In the genomic region with DNA sequence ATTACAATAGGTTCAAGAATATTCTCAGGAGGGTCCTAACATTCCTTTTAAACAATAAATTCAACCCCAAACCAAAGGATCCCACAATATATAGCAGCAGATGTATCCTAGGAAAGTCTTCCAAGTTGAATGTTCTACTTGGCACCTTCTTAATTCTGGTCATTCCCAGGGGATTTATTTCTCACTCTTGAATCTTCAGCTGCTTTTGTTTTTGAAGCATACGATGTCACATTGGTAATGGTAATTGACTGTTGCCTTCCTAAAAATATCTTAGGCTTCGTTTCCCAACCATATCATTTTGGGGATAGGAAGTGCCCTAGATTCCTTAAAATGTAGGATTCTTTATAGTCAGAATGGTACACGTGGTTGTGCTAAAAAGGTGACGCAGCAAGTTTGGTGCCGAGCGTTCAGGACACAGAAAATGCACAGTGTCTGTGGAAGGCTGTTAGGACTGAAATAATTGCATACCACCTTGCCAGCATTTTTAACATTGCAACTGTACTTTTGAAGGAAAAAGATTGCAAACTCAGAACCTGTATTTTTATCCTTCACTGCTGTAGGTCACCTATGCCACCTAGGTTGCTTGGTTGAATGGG, we compare ENCODE assay signal across 18 cellular contexts.
"Had no signal": no experiment of that assay in that cellular context is flagged by ENCODE, and none has a peak within 500 bp of the region (broad histone marks: within the 10 kb centered on the region; RNA-seq: fewer than 3 reads in every experiment).

No MANE protein-coding gene starts in this region.

- H2AFZ ChIP-seq: neural progenitor cell had no signal

- H3K27me3 ChIP-seq: colonic mucosa, heart left ventricle, neural progenitor cell, pancreas had no signal

- H3K4me2 ChIP-seq: neural progenitor cell had no signal

- H3K27ac ChIP-seq: colonic mucosa, neural progenitor cell, pancreas had no signal

- H3K36me3 ChIP-seq: colonic mucosa, heart left ventricle, neural progenitor cell, pancreas had no signal

- ATAC-seq: activated CD8-positive, alpha-beta T cell treated with anti-CD3 and anti-CD28 coated beads, Interleukin-2, amount 10 ng/mL, durations not matched to agents 7 days and 5 days; stimulated activated effector memory CD8-positive, alpha-beta T cell treated with anti-CD3 and anti-CD28 coated beads, Interleukin-12 subunit alpha, Interleukin-12 subunit beta, amount 100 ng/mL, for 72 hours had no signal

- H3K27ac Mint-ChIP-seq: activated CD8-positive, alpha-beta T cell treated with anti-CD3 and anti-CD28 coated beads, Interleukin-2, amount 10 ng/mL, durations not matched to agents 7 days and 5 days; mesothelial cell of epicardium; neural progenitor cell; stimulated activated effector memory CD8-positive, alpha-beta T cell treated with anti-CD3 and anti-CD28 coated beads, Interleukin-12 subunit alpha, Interleukin-12 subunit beta, amount 100 ng/mL, for 72 hours; type B pancreatic cell had no signal

- H3K4me1 ChIP-seq: colonic mucosa, neural progenitor cell had no signal

- H3K4me3 ChIP-seq: colonic mucosa, neural progenitor cell, pancreas had no signal

- DNase-seq: activated CD4-positive, alpha-beta T cell treated with anti-CD3 and anti-CD28 coated beads for 48 hours; activated CD8-positive, alpha-beta memory T cell treated with anti-CD3 and anti-CD28 coated beads, Interleukin-2, amount 50 U/mL, for 48 hours; activated CD8-positive, alpha-beta T cell treated with anti-CD3 and anti-CD28 coated beads, Interleukin-2, amount 10 ng/mL, durations not matched to agents 7 days and 5 days; activated naive CD4-positive, alpha-beta T cell; colonic mucosa; effector CD4-positive, alpha-beta T cell; foreskin melanocyte; heart left ventricle; pancreas; small intestine; T-helper 1 cell had no signal

- H3K9me3 Mint-ChIP-seq: mesothelial cell of epicardium; stimulated activated effector memory CD8-positive, alpha-beta T cell treated with anti-CD3 and anti-CD28 coated beads, Interleukin-12 subunit alpha, Interleukin-12 subunit beta, amount 100 ng/mL, for 72 hours had no signal

- H3K9me3 ChIP-seq: colonic mucosa, heart left ventricle, pancreas had no signal

- FAIRE-seq: astrocyte, endothelial cell of umbilical vein, keratinocyte, pancreas, small intestine had no signal

- H3K4me3 Mint-ChIP-seq: activated CD8-positive, alpha-beta T cell treated with anti-CD3 and anti-CD28 coated beads, Interleukin-2, amount 10 ng/mL, durations not matched to agents 7 days and 5 days; mesothelial cell of epicardium; neural progenitor cell; stimulated activated effector memory CD8-positive, alpha-beta T cell treated with anti-CD3 and anti-CD28 coated beads, Interleukin-12 subunit alpha, Interleukin-12 subunit beta, amount 100 ng/mL, for 72 hours; type B pancreatic cell had no signal

- H3K9ac ChIP-seq: neural progenitor cell had no signal
